Comparison of ENCODE assay signal across 9 cellular contexts in genomic region chr15:90829942-90830440, GRCh38. TPM values are rescaled to one million over a fixed set of nuclear protein-coding genes. Genes with fewer than 3 reads are reported as not detected.
DNase-seq lines count a peak whose midpoint lies in the region; ATAC-seq and TF ChIP-seq lines count a peak whose summit lies in the region.
"Had no signal": no experiment of that assay in that cellular context is flagged by ENCODE, and none has a peak within 500 bp of the region (broad histone marks: within the 10 kb centered on the region; RNA-seq: fewer than 3 reads in every experiment).

No MANE protein-coding gene starts in this region.

- H3K27ac ChIP-seq in heart right ventricle: peak overlapping the region in 6 of 10 donors; percentile 10 to 93 (median 32)
- H3K27ac ChIP-seq: A549 had no signal

- peak; percentile 56 to 82 for ATAC-seq in activated CD4-positive, CD25-positive, alpha-beta regulatory T cell treated with anti-CD3 and anti-CD28 coated beads, Interleukin-2, amount 50 U/mL, for 24 hours
- ATAC-seq in heart right ventricle: peak; percentile 27 to 83 (median 68)
- peak; percentile 95 for ATAC-seq in stimulated activated naive CD8-positive, alpha-beta T cell treated with anti-CD3 and anti-CD28 coated beads, Interleukin-15, amount 100 ng/mL, for 72 hours
- ATAC-seq: A549 had no signal

- no peak for DNase-seq in activated CD4-positive, CD25-positive, alpha-beta regulatory T cell (lab: John Stamatoyannopoulos, UW)
- DNase-seq in heart right ventricle (no peak), NCI-H2029 treated with DMSO at 0.1 percent for 48 hours (lab: John Stamatoyannopoulos, UW) (no peak), NCI-H1694 treated with DMSO at 0.1 percent for 48 hours (lab: John Stamatoyannopoulos, UW) (no peak), NCI-H446 (lab: John Stamatoyannopoulos, UW) (no peak)
- peak; percentile 68 to 97 for DNase-seq in stimulated activated naive CD8-positive, alpha-beta T cell treated with anti-CD3 and anti-CD28 coated beads, Interleukin-15, amount 100 ng/mL, for 72 hours

- no peak for TF ChIP-seq CTCF in heart right ventricle (IDR thresholded peaks at IDR 0.05)

- peak overlapping the region; percentile 68 for H3K4me3 Mint-ChIP-seq in T-helper 1 cell treated with Interleukin-12 subunit alpha and Interleukin-12 subunit beta and Interleukin-4 antibody, amounts not matched to agents 30 μg/mL and 1 μg/mL, for 36 hours
- peak overlapping the region; percentile 83 for H3K4me3 Mint-ChIP-seq in stimulated activated naive CD8-positive, alpha-beta T cell treated with anti-CD3 and anti-CD28 coated beads, Interleukin-15, amount 100 ng/mL, for 72 hours

- peaks cover 28% of the 10 kb centered on the region for H3K36me3 Mint-ChIP-seq in T-helper 1 cell treated with Interleukin-12 subunit alpha and Interleukin-12 subunit beta and Interleukin-4 antibody, amounts not matched to agents 30 μg/mL and 1 μg/mL, for 36 hours (ENCODE audit: low read depth)

- peak overlapping the region; percentile 97 for H3K27ac Mint-ChIP-seq in T-helper 1 cell treated with Interleukin-12 subunit alpha and Interleukin-12 subunit beta and Interleukin-4 antibody, amounts not matched to agents 30 μg/mL and 1 μg/mL, for 36 hours
- peak overlapping the region; percentile 96 to 100 for H3K27ac Mint-ChIP-seq in stimulated activated naive CD8-positive, alpha-beta T cell treated with anti-CD3 and anti-CD28 coated beads, Interleukin-15, amount 100 ng/mL, for 72 hours

- 63 to 67% methylated on average over 15 of the region's 15 CpGs for WGBS in heart right ventricle, 2 donors

- H3K27me3 ChIP-seq in heart right ventricle: no peaks in the 10 kb centered on the region

- peaks cover 0 to 28% (median 0%) of the 10 kb centered on the region in 9 donors for H3K4me1 ChIP-seq in heart right ventricle
- H3K4me1 ChIP-seq: A549 had no signal

- no peaks in the 10 kb centered on the region for H3K36me3 ChIP-seq in heart right ventricle

- H3K9me3 ChIP-seq in heart right ventricle: no peaks in the 10 kb centered on the region
- H3K9me3 ChIP-seq: A549 had no signal

- peaks cover 7% of the 10 kb centered on the region for H3K9me3 Mint-ChIP-seq in T-helper 1 cell treated with Interleukin-12 subunit alpha and Interleukin-12 subunit beta and Interleukin-4 antibody, amounts not matched to agents 30 μg/mL and 1 μg/mL, for 36 hours
- H3K9me3 Mint-ChIP-seq in stimulated activated naive CD8-positive, alpha-beta T cell treated with anti-CD3 and anti-CD28 coated beads, Interleukin-15, amount 100 ng/mL, for 72 hours: peaks cover 7% of the 10 kb centered on the region in 2 donors

- H3K27me3 Mint-ChIP-seq in T-helper 1 cell treated with Interleukin-12 subunit alpha and Interleukin-12 subunit beta and Interleukin-4 antibody, amounts not matched to agents 30 μg/mL and 1 μg/mL, for 36 hours (ENCODE audit: low read depth): no peaks in the 10 kb centered on the region
- H3K27me3 Mint-ChIP-seq in stimulated activated naive CD8-positive, alpha-beta T cell treated with anti-CD3 and anti-CD28 coated beads, Interleukin-15, amount 100 ng/mL, for 72 hours: no peaks in the 10 kb centered on the region

- H3K4me3 ChIP-seq in heart right ventricle: peak overlapping the region in 1 of 10 donors; percentile 4
- H3K4me3 ChIP-seq: A549 had no signal

- peaks cover 57% of the 10 kb centered on the region for H3K4me1 Mint-ChIP-seq in T-helper 1 cell treated with Interleukin-12 subunit alpha and Interleukin-12 subunit beta and Interleukin-4 antibody, amounts not matched to agents 30 μg/mL and 1 μg/mL, for 36 hours (ENCODE audit: low read depth)
- H3K4me1 Mint-ChIP-seq in stimulated activated naive CD8-positive, alpha-beta T cell treated with anti-CD3 and anti-CD28 coated beads, Interleukin-15, amount 100 ng/mL, for 72 hours: peaks cover 67% of the 10 kb centered on the region

- intact Hi-C loops in heart right ventricle (cut with DNase I): no loop called here

RNA-seq across cellular contexts. Expression of gene FURIN, which starts 38.4 kb away (rescaled TPM):
- total RNA-seq in heart right ventricle: 10 to 100 TPM; 35.1 to 82.5 (median 40.9) TPM
- 10 to 100 TPM; 29.5 to 77.1 TPM for polyA plus RNA-seq in heart right ventricle

RNA-seq across cellular contexts. Expression of gene FES, which starts 54.3 kb away (rescaled TPM):
- total RNA-seq in heart right ventricle: 10 to 100 TPM in 8 of 10 donors, 1 to 10 TPM in 2; 8.6 to 27.7 (median 11.5) TPM
- polyA plus RNA-seq in heart right ventricle: 10 to 100 TPM; 17.7 to 23.3 TPM

Comparison
In these comparisons a context has a peak if more than half of its experiments do, and no peak if none do; other contexts are left out.
1. DNase-seq: peak in stimulated activated naive CD8-positive, alpha-beta T cell treated with anti-CD3 and anti-CD28 coated beads, Interleukin-15, amount 100 ng/mL, for 72 hours (2 of 2); none in activated CD4-positive, CD25-positive, alpha-beta regulatory T cell (0 of 4), heart right ventricle (0 of 2), NCI-H2029 treated with DMSO at 0.1 percent for 48 hours (single experiment), NCI-H1694 treated with DMSO at 0.1 percent for 48 hours (single experiment) and NCI-H446 (0 of 2).
2. Peak in every context shown above with its lines, with median percentiles within 50 percentile points of each other: ATAC-seq.